Comparison of ENCODE assay signal across 1 cellular context in genomic region chr15:52162260-52162659, GRCh38.
TF ChIP-seq lines count a peak whose summit lies in the region.

No MANE protein-coding gene starts in this region.

TF ChIP-seq in IMR-90, 13 proteins besides CTCF, POLR2A, EP300 and RAD21:
- TF ChIP-seq MAFK (IDR thresholded peaks at IDR 0.05; ENCODE audit: low read depth, low read length) (no peak), FOS (IDR thresholded peaks at IDR 0.05; ENCODE audit: low read depth, low read length) (peak; percentile 26; the same call in 1 of the 2 replicates), SMC3 (IDR thresholded peaks at IDR 0.05; ENCODE audit: low read depth, low read length) (no peak), BHLHE40 (IDR thresholded peaks at IDR 0.05; ENCODE audit: low read depth, low read length) (no peak), NFE2L2 (IDR thresholded peaks at IDR 0.05; ENCODE audit: low read depth, low read length) (no peak), RFX5 (IDR thresholded peaks at IDR 0.05; ENCODE audit: low read depth, low read length) (no peak), MXI1 (IDR thresholded peaks at IDR 0.05; ENCODE audit: borderline replicate concordance, low read depth, low read length) (no peak), RCOR1 (IDR thresholded peaks at IDR 0.05; ENCODE audit: insufficient replicate concordance, low read length) (no peak), CEBPB (IDR thresholded peaks at IDR 0.05; ENCODE audit: low read depth, low read length) (peak; percentile 74), MAZ (IDR thresholded peaks at IDR 0.05; ENCODE audit: borderline replicate concordance, low read depth, low read length) (no peak), CHD1 (IDR thresholded peaks at IDR 0.05; ENCODE audit: low read depth, low read length) (no peak)
- TF ChIP-seq, protein P1, sequence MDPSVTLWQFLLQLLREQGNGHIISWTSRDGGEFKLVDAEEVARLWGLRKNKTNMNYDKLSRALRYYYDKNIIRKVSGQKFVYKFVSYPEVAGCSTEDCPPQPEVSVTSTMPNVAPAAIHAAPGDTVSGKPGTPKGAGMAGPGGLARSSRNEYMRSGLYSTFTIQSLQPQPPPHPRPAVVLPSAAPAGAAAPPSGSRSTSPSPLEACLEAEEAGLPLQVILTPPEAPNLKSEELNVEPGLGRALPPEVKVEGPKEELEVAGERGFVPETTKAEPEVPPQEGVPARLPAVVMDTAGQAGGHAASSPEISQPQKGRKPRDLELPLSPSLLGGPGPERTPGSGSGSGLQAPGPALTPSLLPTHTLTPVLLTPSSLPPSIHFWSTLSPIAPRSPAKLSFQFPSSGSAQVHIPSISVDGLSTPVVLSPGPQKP (IDR thresholded peaks at IDR 0.05; ENCODE audit: borderline replicate concordance, low read depth, low read length) = no peak
- TF ChIP-seq, protein P2, sequence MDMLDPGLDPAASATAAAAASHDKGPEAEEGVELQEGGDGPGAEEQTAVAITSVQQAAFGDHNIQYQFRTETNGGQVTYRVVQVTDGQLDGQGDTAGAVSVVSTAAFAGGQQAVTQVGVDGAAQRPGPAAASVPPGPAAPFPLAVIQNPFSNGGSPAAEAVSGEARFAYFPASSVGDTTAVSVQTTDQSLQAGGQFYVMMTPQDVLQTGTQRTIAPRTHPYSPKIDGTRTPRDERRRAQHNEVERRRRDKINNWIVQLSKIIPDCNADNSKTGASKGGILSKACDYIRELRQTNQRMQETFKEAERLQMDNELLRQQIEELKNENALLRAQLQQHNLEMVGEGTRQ (IDR thresholded peaks at IDR 0.05; ENCODE audit: low read depth, low read length) = no peak
